In the genomic region with DNA sequence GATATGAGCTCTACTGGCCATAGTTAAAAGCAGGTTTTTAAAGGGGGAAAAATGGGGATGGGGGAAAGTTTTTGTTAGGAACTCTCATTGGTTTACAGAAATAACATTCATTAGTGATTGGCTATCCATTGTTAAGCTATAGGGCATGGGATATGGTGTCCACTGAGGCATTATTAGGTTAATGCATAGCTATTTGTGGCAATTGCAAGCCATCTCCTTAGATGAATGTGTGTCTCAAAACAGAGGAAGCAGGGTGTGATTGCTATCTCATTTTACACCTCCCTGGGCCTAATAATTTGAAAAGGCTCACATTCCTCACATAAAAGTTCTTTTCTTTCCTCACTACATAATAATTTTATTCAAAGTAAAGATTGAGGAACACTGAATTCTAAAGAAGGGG, we compare ENCODE assay signal across 33 cellular contexts.
"Had no signal": no experiment of that assay in that cellular context is flagged by ENCODE, and none has a peak within 500 bp of the region (broad histone marks: within the 10 kb centered on the region; RNA-seq: fewer than 3 reads in every experiment).

No MANE protein-coding gene starts in this region.

- ATAC-seq: activated CD4-positive, alpha-beta T cell treated with anti-CD3 and anti-CD28 coated beads for 36 hours; activated CD8-positive, alpha-beta memory T cell treated with anti-CD3 and anti-CD28 coated beads, Interleukin-2, amount 10 ng/mL, durations not matched to agents 7 days and 5 days; activated CD8-positive, alpha-beta T cell treated with anti-CD3 and anti-CD28 coated beads, Interleukin-2, amount 10 ng/mL, durations not matched to agents 7 days and 5 days; activated T-helper 17 cell treated with anti-CD3 and anti-CD28 coated beads, Interleukin-2, amount 50 U/mL, for 72 hours; esophagus mucosa; T-helper 17 cell had no signal

- H3K36me3 Mint-ChIP-seq: activated CD4-positive, alpha-beta memory T cell treated with anti-CD3 and anti-CD28 coated beads for 36 hours; activated CD8-positive, alpha-beta memory T cell treated with anti-CD3 and anti-CD28 coated beads, Interleukin-2, amount 10 ng/mL, durations not matched to agents 7 days and 5 days had no signal

- H3K27ac Mint-ChIP-seq: activated CD4-positive, alpha-beta memory T cell treated with anti-CD3 and anti-CD28 coated beads for 36 hours; activated CD4-positive, alpha-beta T cell treated with anti-CD3 and anti-CD28 coated beads for 36 hours; activated CD4-positive, alpha-beta T cell treated with anti-CD3 and anti-CD28 coated beads, Interleukin-2, amount 10 ng/mL, durations not matched to agents 24 days and 14 days; activated CD8-positive, alpha-beta memory T cell treated with anti-CD3 and anti-CD28 coated beads, Interleukin-2, amount 10 ng/mL, durations not matched to agents 7 days and 5 days; activated CD8-positive, alpha-beta T cell treated with anti-CD3 and anti-CD28 coated beads, Interleukin-2, amount 10 ng/mL, durations not matched to agents 7 days and 5 days; activated naive CD8-positive, alpha-beta T cell; activated T-cell treated with anti-CD3 and anti-CD28 coated beads, Interleukin-2, amount 50 U/mL, for 24 hours; activated T-helper 17 cell treated with anti-CD3 and anti-CD28 coated beads, Interleukin-2, amount 50 U/mL, for 72 hours; dendritic cell treated with granulocyte-macrophage colony-stimulating factor and Interleukin-4, amounts not matched to agents 40 ng/mL and 50 ng/mL, for 4 days; endodermal cell; T-helper 17 cell; T-helper 2 cell treated with Interferon-gamma antibody and Interleukin-4, amounts not matched to agents 5 μg/mL and 100 μg/mL, for 36 hours had no signal

- H3K9me3 Mint-ChIP-seq: activated CD4-positive, alpha-beta T cell treated with anti-CD3 and anti-CD28 coated beads, Interleukin-2, amount 10 ng/mL, durations not matched to agents 24 days and 14 days; central memory CD8-positive, alpha-beta T cell; dendritic cell treated with granulocyte-macrophage colony-stimulating factor and Interleukin-4, amounts not matched to agents 40 ng/mL and 50 ng/mL, for 4 days; T-helper 2 cell treated with Interferon-gamma antibody and Interleukin-4, amounts not matched to agents 5 μg/mL and 100 μg/mL, for 36 hours had no signal

- FAIRE-seq: astrocyte, bronchial epithelial cell, frontal cortex had no signal

- H3K27me3 Mint-ChIP-seq: activated CD4-positive, alpha-beta memory T cell treated with anti-CD3 and anti-CD28 coated beads for 36 hours; activated CD4-positive, alpha-beta T cell treated with anti-CD3 and anti-CD28 coated beads for 36 hours; activated CD4-positive, alpha-beta T cell treated with anti-CD3 and anti-CD28 coated beads, Interleukin-2, amount 10 ng/mL, durations not matched to agents 24 days and 14 days; activated CD8-positive, alpha-beta memory T cell treated with anti-CD3 and anti-CD28 coated beads, Interleukin-2, amount 10 ng/mL, durations not matched to agents 7 days and 5 days; activated naive CD8-positive, alpha-beta T cell; activated T-cell treated with anti-CD3 and anti-CD28 coated beads, Interleukin-2, amount 50 U/mL, for 24 hours; activated T-helper 17 cell treated with anti-CD3 and anti-CD28 coated beads, Interleukin-2, amount 50 U/mL, for 72 hours; central memory CD8-positive, alpha-beta T cell; dendritic cell treated with granulocyte-macrophage colony-stimulating factor and Interleukin-4, amounts not matched to agents 40 ng/mL and 50 ng/mL, for 4 days; T-helper 17 cell had no signal

- H3K4me3 Mint-ChIP-seq: activated CD4-positive, alpha-beta memory T cell treated with anti-CD3 and anti-CD28 coated beads for 36 hours; activated CD4-positive, alpha-beta T cell treated with anti-CD3 and anti-CD28 coated beads for 36 hours; activated CD4-positive, alpha-beta T cell treated with anti-CD3 and anti-CD28 coated beads, Interleukin-2, amount 10 ng/mL, durations not matched to agents 24 days and 14 days; activated CD8-positive, alpha-beta memory T cell treated with anti-CD3 and anti-CD28 coated beads, Interleukin-2, amount 10 ng/mL, durations not matched to agents 7 days and 5 days; activated CD8-positive, alpha-beta T cell treated with anti-CD3 and anti-CD28 coated beads, Interleukin-2, amount 10 ng/mL, durations not matched to agents 7 days and 5 days; activated naive CD8-positive, alpha-beta T cell; activated T-cell treated with anti-CD3 and anti-CD28 coated beads, Interleukin-2, amount 50 U/mL, for 24 hours; activated T-helper 17 cell treated with anti-CD3 and anti-CD28 coated beads, Interleukin-2, amount 50 U/mL, for 72 hours; central memory CD8-positive, alpha-beta T cell; dendritic cell treated with granulocyte-macrophage colony-stimulating factor and Interleukin-4, amounts not matched to agents 40 ng/mL and 50 ng/mL, for 4 days; endodermal cell; T-helper 17 cell; T-helper 2 cell treated with Interferon-gamma antibody and Interleukin-4, amounts not matched to agents 5 μg/mL and 100 μg/mL, for 36 hours had no signal

- H3K4me1 Mint-ChIP-seq: activated CD4-positive, alpha-beta T cell treated with anti-CD3 and anti-CD28 coated beads for 36 hours; activated CD4-positive, alpha-beta T cell treated with anti-CD3 and anti-CD28 coated beads, Interleukin-2, amount 10 ng/mL, durations not matched to agents 24 days and 14 days; activated CD8-positive, alpha-beta memory T cell treated with anti-CD3 and anti-CD28 coated beads, Interleukin-2, amount 10 ng/mL, durations not matched to agents 7 days and 5 days; activated T-helper 17 cell treated with anti-CD3 and anti-CD28 coated beads, Interleukin-2, amount 50 U/mL, for 72 hours; central memory CD8-positive, alpha-beta T cell; T-helper 17 cell had no signal

- DNase-seq: activated CD4-positive, alpha-beta memory T cell treated with anti-CD3 and anti-CD28 coated beads for 36 hours; activated CD4-positive, alpha-beta T cell treated with anti-CD3 and anti-CD28 coated beads for 36 hours; activated CD4-positive, alpha-beta T cell treated with anti-CD3 and anti-CD28 coated beads, Interleukin-2, amount 10 ng/mL, durations not matched to agents 24 days and 14 days; activated CD4-positive, CD25-positive, alpha-beta regulatory T cell; activated CD4-positive, CD25-positive, alpha-beta regulatory T cell treated with anti-CD3 and anti-CD28 coated beads, Interleukin-2, amount 50 U/mL, for 72 hours; activated CD8-positive, alpha-beta memory T cell treated with anti-CD3 and anti-CD28 coated beads, Interleukin-2, amount 10 ng/mL, durations not matched to agents 7 days and 5 days; activated CD8-positive, alpha-beta memory T cell treated with anti-CD3 and anti-CD28 coated beads, Interleukin-2, amount 50 U/mL, for 4 hours; activated CD8-positive, alpha-beta T cell treated with anti-CD3 and anti-CD28 coated beads, Interleukin-2, amount 10 ng/mL, durations not matched to agents 7 days and 5 days; activated effector memory CD4-positive, alpha-beta T cell treated with Interleukin-2 at 50 U/mL for 16 hours; activated gamma-delta T cell treated with Interleukin-2 at 50 U/mL for 16 hours; activated naive CD4-positive, alpha-beta T cell treated with anti-CD3 and anti-CD28 coated beads, Interleukin-2, amount 50 U/mL, for 16 hours; activated naive CD4-positive, alpha-beta T cell treated with Interleukin-2 at 50 U/mL for 16 hours; activated T-cell treated with anti-CD3 and anti-CD28 coated beads, Interleukin-2, amount 50 U/mL, for 24 hours; amniotic stem cell; anterior cingulate cortex; brain microvascular endothelial cell; dorsolateral prefrontal cortex; effector memory CD4-positive, alpha-beta T cell; endodermal cell; foreskin fibroblast; head of caudate nucleus; T-helper 17 cell; T1000; WERI-Rb-1 had no signal
